ENCODE assay signal across 23 cellular contexts in genomic region chr20:41879151-41879550, GRCh38.
"Had no signal": no experiment of that assay in that cellular context is flagged by ENCODE, and none has a peak within 500 bp of the region (broad histone marks: within the 10 kb centered on the region; RNA-seq: fewer than 3 reads in every experiment).

No MANE protein-coding gene starts in this region.

- DNase-seq: dermis blood vessel endothelial cell; dorsolateral prefrontal cortex; effector CD4-positive, alpha-beta T cell; effector memory CD4-positive, alpha-beta T cell; erythroblast; esophagus squamous epithelium; foreskin fibroblast; foreskin melanocyte; gastrocnemius medialis; glutamatergic neuron; head of caudate nucleus; heart right ventricle; hippocampal formation; left cardiac atrium; left lung; left ventricle myocardium superior; lower lobe of right lung; mesenchymal stem cell; midbrain; naive thymus-derived CD4-positive, alpha-beta T cell had no signal

- H3K36me3 ChIP-seq: esophagus squamous epithelium, gastrocnemius medialis, heart right ventricle, left lung, lower lobe of right lung had no signal

- H3K4me3 ChIP-seq: coronary artery, dorsolateral prefrontal cortex, esophagus squamous epithelium, gastrocnemius medialis, heart right ventricle, left lung, lower lobe of right lung had no signal

- ATAC-seq: esophagus mucosa; gastrocnemius medialis; heart right ventricle; left cardiac atrium; left lung; left ventricle myocardium superior; lower lobe of right lung; naive thymus-derived CD4-positive, alpha-beta T cell had no signal

- H3K27ac ChIP-seq: coronary artery, dorsolateral prefrontal cortex, epithelial cell of prostate, esophagus squamous epithelium, gastrocnemius medialis, heart right ventricle, left lung, lower lobe of right lung had no signal

- H3K9me3 ChIP-seq: esophagus squamous epithelium, gastrocnemius medialis, heart right ventricle, left lung, lower lobe of right lung had no signal

- H3K4me1 ChIP-seq: esophagus squamous epithelium, gastrocnemius medialis, heart right ventricle, left lung, lower lobe of right lung had no signal
